Comparison of ENCODE assay signal across 24 cellular contexts in the genomic region with DNA sequence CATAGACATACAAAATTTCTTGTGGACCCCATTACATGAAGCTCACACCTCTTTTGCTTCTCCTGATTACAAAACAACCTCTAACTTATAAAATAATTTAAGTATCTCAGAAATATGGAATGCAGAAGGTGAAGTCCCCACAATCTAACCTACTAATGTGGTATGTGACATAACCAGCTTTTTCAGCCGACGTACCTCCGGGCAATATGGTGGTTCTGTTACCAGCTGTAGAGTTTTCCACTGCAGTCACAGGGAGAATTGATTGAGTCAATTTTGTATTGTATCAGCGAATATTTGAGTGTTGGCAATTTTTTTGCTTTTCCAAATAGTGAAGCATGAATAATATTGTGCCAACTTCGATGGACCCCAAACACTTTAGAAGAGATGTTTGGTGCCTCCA. TPM values are rescaled to one million over a fixed set of nuclear protein-coding genes. Genes with fewer than 3 reads are reported as not detected.
"Had no signal": no experiment of that assay in that cellular context is flagged by ENCODE, and none has a peak within 500 bp of the region (broad histone marks: within the 10 kb centered on the region; RNA-seq: fewer than 3 reads in every experiment).

No MANE protein-coding gene starts in this region.

- H3K27me3 ChIP-seq: body of pancreas, colonic mucosa had no signal

- DNase-seq: activated CD4-positive, alpha-beta T cell treated with anti-CD3 and anti-CD28 coated beads for 36 hours; activated CD4-positive, alpha-beta T cell treated with anti-CD3 and anti-CD28 coated beads, Interleukin-2, amount 50 U/mL, for 1 hour; activated CD4-positive, alpha-beta T cell treated with anti-CD3 and anti-CD28 coated beads, Interleukin-2, amount 50 U/mL, for 48 hours; activated CD4-positive, CD25-positive, alpha-beta regulatory T cell; activated CD4-positive, CD25-positive, alpha-beta regulatory T cell treated with anti-CD3 and anti-CD28 coated beads, Interleukin-2, amount 50 U/mL, for 72 hours; activated CD8-positive, alpha-beta T cell treated with anti-CD3 and anti-CD28 coated beads for 36 hours; activated effector memory CD4-positive, alpha-beta T cell treated with anti-CD3 and anti-CD28 coated beads, Interleukin-2, amount 50 U/mL, for 16 hours; activated naive CD4-positive, alpha-beta T cell treated with anti-CD3 and anti-CD28 coated beads for 36 hours; activated naive CD8-positive, alpha-beta T cell treated with anti-CD3 and anti-CD28 coated beads for 36 hours; activated naive CD8-positive, alpha-beta T cell treated with anti-CD3 and anti-CD28 coated beads, Interleukin-2, amount 50 U/mL, for 24 hours; activated T-cell treated with anti-CD3 and anti-CD28 coated beads, Interleukin-2, amount 50 U/mL, for 4 hours; amygdala; aorta; body of pancreas; central memory CD4-positive, alpha-beta T cell; cerebellar nuclear complex; colonic mucosa; effector memory CD4-positive, alpha-beta T cell; endodermal cell; foreskin fibroblast; T-helper 2 cell had no signal

- H3K27ac ChIP-seq: adrenal gland, body of pancreas, colonic mucosa had no signal

- H3K36me3 ChIP-seq: adrenal gland, colonic mucosa had no signal

- H3K4me1 ChIP-seq: adrenal gland, body of pancreas, colonic mucosa had no signal

- H3K9me3 ChIP-seq: adrenal gland, body of pancreas, colonic mucosa had no signal

- H3K4me3 ChIP-seq: adrenal gland, body of pancreas, colonic mucosa had no signal

- FAIRE-seq: frontal cortex had no signal

- ATAC-seq: activated CD4-positive, alpha-beta T cell treated with anti-CD3 and anti-CD28 coated beads for 36 hours; activated CD8-positive, alpha-beta T cell treated with anti-CD3 and anti-CD28 coated beads for 36 hours; activated naive CD8-positive, alpha-beta T cell treated with anti-CD3 and anti-CD28 coated beads, Interleukin-2, amount 50 U/mL, for 24 hours; activated T-cell treated with anti-CD3 and anti-CD28 coated beads, Interleukin-2, amount 50 U/mL, for 4 hours; body of pancreas; esophagus mucosa had no signal

RNA-seq across cellular contexts. Expression of a gene that starts 15.7 kb away (rescaled TPM):
- polyA plus RNA-seq: adrenal gland, aorta had no signal

RNA-seq across cellular contexts. Expression of a gene that starts 47.5 kb away (rescaled TPM):
- polyA plus RNA-seq: aorta had no signal
